8 cellular contexts compared by ENCODE assay signal in genomic region chr2:74458957-74459290, GRCh38. TPM values are rescaled to one million over a fixed set of nuclear protein-coding genes. Genes with fewer than 3 reads are reported as not detected.
DNase-seq lines count a peak whose midpoint lies in the region; ATAC-seq and TF ChIP-seq lines count a peak whose summit lies in the region.

No MANE protein-coding gene starts in this region.

- no peak for TF ChIP-seq CTCF in activated CD8-positive, alpha-beta T cell treated with anti-CD3 and anti-CD28 coated beads for 36 hours (IDR thresholded peaks at IDR 0.05)
- TF ChIP-seq CTCF in GM20000 (IDR thresholded peaks at IDR 0.05; ENCODE audit: extremely low read depth, missing control alignments): no peak

- no CpG with 5 or more reads among the region's 9 CpGs for WGBS in iPS DF 6.9 (ENCODE audit: insufficient coverage, insufficient read length)

- peak overlapping the region; percentile 99 for H3K27ac Mint-ChIP-seq in activated CD8-positive, alpha-beta T cell treated with anti-CD3 and anti-CD28 coated beads for 36 hours
- H3K27ac Mint-ChIP-seq in stimulated activated memory B cell treated with anti-CD40 and anti-IgM and Interleukin-4, amounts not matched to agents 10 μg/mL and 1 μg/mL and 100 μg/mL, for 72 hours: peak overlapping the region; percentile 96

- H3K4me3 ChIP-seq in iPS DF 6.9 (ENCODE audit: low read length): peak overlapping the region; percentile 77

- no peaks in the 10 kb centered on the region for H3K9me3 Mint-ChIP-seq in activated CD8-positive, alpha-beta T cell treated with anti-CD3 and anti-CD28 coated beads for 36 hours
- H3K9me3 Mint-ChIP-seq in stimulated activated memory B cell treated with anti-CD40 and anti-IgM and Interleukin-4, amounts not matched to agents 10 μg/mL and 1 μg/mL and 100 μg/mL, for 72 hours: no peaks in the 10 kb centered on the region

- CTCF ChIA-PET in activated CD8-positive, alpha-beta T cell treated with anti-CD3 and anti-CD28 coated beads for 36 hours (lab: Charles Lee): interaction anchor here (0.7 to 4.1 kb wide), 8 partner anchors 9 to 130 kb away, joined by 3 to 30 read pairs (median 5); partner anchors contain the start of genes AUP1, CCDC142, HTRA2 and TTC31

- H3K27me3 Mint-ChIP-seq in activated CD8-positive, alpha-beta T cell treated with anti-CD3 and anti-CD28 coated beads for 36 hours: no peaks in the 10 kb centered on the region
- no peaks in the 10 kb centered on the region for H3K27me3 Mint-ChIP-seq in stimulated activated memory B cell treated with anti-CD40 and anti-IgM and Interleukin-4, amounts not matched to agents 10 μg/mL and 1 μg/mL and 100 μg/mL, for 72 hours

- POLR2A ChIA-PET in activated CD8-positive, alpha-beta T cell treated with anti-CD3 and anti-CD28 coated beads for 36 hours (lab: Charles Lee): interaction anchor here (1.0 to 5.6 kb wide), 9 partner anchors 8 to 74 kb away, joined by 3 to 48 read pairs (median 14); partner anchors contain the start of genes AUP1, C2orf81, CCDC142 and HTRA2

- H3K4me3 Mint-ChIP-seq in activated CD8-positive, alpha-beta T cell treated with anti-CD3 and anti-CD28 coated beads for 36 hours: peak overlapping the region; percentile 98
- peak overlapping the region; percentile 91 for H3K4me3 Mint-ChIP-seq in stimulated activated memory B cell treated with anti-CD40 and anti-IgM and Interleukin-4, amounts not matched to agents 10 μg/mL and 1 μg/mL and 100 μg/mL, for 72 hours

- intact Hi-C loops in activated CD8-positive, alpha-beta T cell treated with anti-CD3 and anti-CD28 coated beads for 36 hours (cut with micrococcal nuclease): no loop called here

- ATAC-seq in activated CD8-positive, alpha-beta T cell treated with anti-CD3 and anti-CD28 coated beads for 36 hours: no peak
- ATAC-seq in stimulated activated memory B cell treated with anti-CD40 and anti-IgM and Interleukin-4, amounts not matched to agents 10 μg/mL and 1 μg/mL and 100 μg/mL, for 72 hours: no peak
- ATAC-seq in HG02588 (IDR thresholded peaks at IDR 0.05; ENCODE audit: unreplicated experiment): no peak

- H3K4me1 ChIP-seq in iPS DF 6.9 (ENCODE audit: control insufficient read depth, insufficient read depth, low read length): 0 out of 2 replicates have a peak, but pooled peaks cover 2% of the 10 kb centered on the region

- peaks cover 8% of the 10 kb centered on the region for H3K36me3 ChIP-seq in iPS DF 6.9 (ENCODE audit: control insufficient read depth, insufficient read depth, low read length)

- H3K27me3 ChIP-seq in iPS DF 6.9 (ENCODE audit: control insufficient read depth, insufficient read depth, low read length): no peaks in the 10 kb centered on the region

- peaks cover 25% of the 10 kb centered on the region for H3K36me3 Mint-ChIP-seq in activated CD8-positive, alpha-beta T cell treated with anti-CD3 and anti-CD28 coated beads for 36 hours (ENCODE audit: low read depth)
- H3K36me3 Mint-ChIP-seq in stimulated activated memory B cell treated with anti-CD40 and anti-IgM and Interleukin-4, amounts not matched to agents 10 μg/mL and 1 μg/mL and 100 μg/mL, for 72 hours: peaks cover 44% of the 10 kb centered on the region

- H3K9me3 ChIP-seq in iPS DF 6.9 (ENCODE audit: control insufficient read depth, insufficient read depth, low read length): no peaks in the 10 kb centered on the region

- DNase-seq in NCI-H146 (lab: John Stamatoyannopoulos, UW) (peak; percentile 22), NCI-H146 treated with DMSO at 0.1 percent for 48 hours (lab: John Stamatoyannopoulos, UW; ENCODE audit: unreplicated experiment) (no peak), iPS DF 6.9 (ENCODE audit: low read depth, low spot score) (no peak), NOMO-1 treated with DMSO at 0.1 percent for 48 hours (lab: John Stamatoyannopoulos, UW; ENCODE audit: unreplicated experiment) (no peak), GM20000 (ENCODE audit: low spot score) (no peak)
- no peak for DNase-seq in activated CD8-positive, alpha-beta T cell treated with anti-CD3 and anti-CD28 coated beads for 36 hours

- H3K4me1 Mint-ChIP-seq in activated CD8-positive, alpha-beta T cell treated with anti-CD3 and anti-CD28 coated beads for 36 hours (ENCODE audit: low read depth): peaks cover 44% of the 10 kb centered on the region
- H3K4me1 Mint-ChIP-seq in stimulated activated memory B cell treated with anti-CD40 and anti-IgM and Interleukin-4, amounts not matched to agents 10 μg/mL and 1 μg/mL and 100 μg/mL, for 72 hours: peaks cover 66% of the 10 kb centered on the region

- H3K27ac ChIP-seq in iPS DF 6.9 (ENCODE audit: low read length): no peak overlapping the region

RNA-seq across cellular contexts. Expression of gene WBP1, which starts 0.7 kb away (rescaled TPM):
- 10 to 100 TPM; 20.3 to 23.0 TPM for total RNA-seq in activated CD8-positive, alpha-beta T cell treated with anti-CD3 and anti-CD28 coated beads for 36 hours

RNA-seq across cellular contexts. Expression of gene INO80B, which starts 4.0 kb away (rescaled TPM):
- total RNA-seq in activated CD8-positive, alpha-beta T cell treated with anti-CD3 and anti-CD28 coated beads for 36 hours: 10 to 100 TPM; 23.9 to 24.2 TPM

RNA-seq across cellular contexts. Expression of gene MOGS, which starts 6.3 kb away (rescaled TPM):
- total RNA-seq in activated CD8-positive, alpha-beta T cell treated with anti-CD3 and anti-CD28 coated beads for 36 hours: 10 to 100 TPM; 50.8 to 53.1 TPM

RNA-seq across cellular contexts. Expression of gene MRPL53, which starts 13.6 kb away (rescaled TPM):
- 100 to 1,000 TPM; 111 to 113 TPM for total RNA-seq in activated CD8-positive, alpha-beta T cell treated with anti-CD3 and anti-CD28 coated beads for 36 hours

RNA-seq across cellular contexts. Expression of gene RTKN, which starts 17.2 kb away (rescaled TPM):
- 1 to 10 TPM; 1.2 to 1.6 TPM for total RNA-seq in activated CD8-positive, alpha-beta T cell treated with anti-CD3 and anti-CD28 coated beads for 36 hours
